Comparison of ENCODE assay signal across 13 cellular contexts in the genomic region with DNA sequence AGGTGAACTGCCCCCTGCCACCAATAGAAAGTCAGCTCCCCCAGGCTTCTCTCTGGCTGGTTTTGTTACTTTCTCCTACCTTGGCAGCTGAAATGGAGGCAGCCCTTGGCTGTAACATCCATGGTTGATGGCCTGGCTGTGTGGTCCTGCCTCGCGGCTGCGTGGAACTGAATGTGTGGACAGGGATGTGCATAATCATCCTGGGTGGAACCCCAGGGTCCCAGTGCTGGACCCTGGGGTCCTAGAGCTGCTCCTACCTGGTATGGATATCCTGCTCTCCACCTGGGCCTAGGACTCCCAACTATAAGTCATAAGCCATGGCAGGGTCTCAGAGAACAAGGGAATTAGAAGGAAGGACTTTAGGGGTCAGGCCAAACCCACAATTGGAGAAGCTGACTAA.
DNase-seq lines count a peak whose midpoint lies in the region; ATAC-seq and TF ChIP-seq lines count a peak whose summit lies in the region.
"Had no signal": no experiment of that assay in that cellular context is flagged by ENCODE, and none has a peak within 500 bp of the region (broad histone marks: within the 10 kb centered on the region; RNA-seq: fewer than 3 reads in every experiment).

No MANE protein-coding gene starts in this region.

- H3F3A ChIP-seq in GM23248 (ENCODE audit: insufficient read depth) (no peaks in the 10 kb centered on the region), neural progenitor cell (ENCODE audit: low read depth) (no peaks in the 10 kb centered on the region)

- H3K79me2 ChIP-seq in GM23248 (ENCODE audit: insufficient read depth) (no peaks in the 10 kb centered on the region), neural progenitor cell (ENCODE audit: low read depth) (no peaks in the 10 kb centered on the region)

- TF ChIP-seq CTCF in CD14-positive monocyte (IDR thresholded peaks at IDR 0.05) (no peak), neural progenitor cell (IDR thresholded peaks at IDR 0.05) (no peak), endodermal cell (conservative IDR thresholded peaks at IDR 0.05) (no peak)

- H3K27me3 ChIP-seq in GM23248 (replicated peaks; ENCODE audit: insufficient read depth) (no peaks in the 10 kb centered on the region; the same call in 1 of the 2 replicates), neural progenitor cell (no peaks in the 10 kb centered on the region), endodermal cell (ENCODE audit: control insufficient read depth, insufficient read depth, low read length, poor library complexity, severe bottlenecking) (no peaks in the 10 kb centered on the region)
- H3K27me3 ChIP-seq: cardiac muscle cell, heart right ventricle, MG63 had no signal

- ATAC-seq in T-helper 17 cell, result no peak
- no peak for ATAC-seq in activated CD4-positive, CD25-positive, alpha-beta regulatory T cell treated with anti-CD3 and anti-CD28 coated beads, Interleukin-2, amount 50 U/mL, for 24 hours
- no peak for ATAC-seq in GM21390 (IDR thresholded peaks at IDR 0.05; ENCODE audit: unreplicated experiment)

- intact Hi-C loops in CD14-positive monocyte (cut with micrococcal nuclease), result loop anchor here (2.0 to 10.0 kb wide), 5 partner anchors 459 to 809 kb away; no protein-coding TSS in a partner anchor

- H3K9ac ChIP-seq in GM23248, result no peak overlapping the region
- H3K9ac ChIP-seq in neural progenitor cell, result no peak overlapping the region
- H3K9ac ChIP-seq in endodermal cell (ENCODE audit: extremely low read depth, low read length, poor library complexity, severe bottlenecking), result no peak overlapping the region

- H3K4me1 Mint-ChIP-seq in CD14-positive monocyte (peaks cover 28% of the 10 kb centered on the region), T-helper 17 cell (peaks cover 7% of the 10 kb centered on the region), neural progenitor cell (no peaks in the 10 kb centered on the region), endodermal cell (no peaks in the 10 kb centered on the region)

- H3K4me3 ChIP-seq in GM23248 (no peak overlapping the region), neural progenitor cell (no peak overlapping the region), endodermal cell (ENCODE audit: low read length) (no peak overlapping the region)
- H3K4me3 ChIP-seq: cardiac muscle cell, heart right ventricle, MG63, SJCRH30 had no signal

- H3K4me3 Mint-ChIP-seq in CD14-positive monocyte (no peak overlapping the region), T-helper 17 cell (no peak overlapping the region), neural progenitor cell (no peak overlapping the region), endodermal cell (no peak overlapping the region)
- H3K4me3 Mint-ChIP-seq: naive thymus-derived CD8-positive, alpha-beta T cell had no signal

- H3K4me1 ChIP-seq in GM23248 (ENCODE audit: insufficient read depth), result no peaks in the 10 kb centered on the region
- no peaks in the 10 kb centered on the region for H3K4me1 ChIP-seq in neural progenitor cell
- no peaks in the 10 kb centered on the region for H3K4me1 ChIP-seq in endodermal cell (ENCODE audit: control insufficient read depth, insufficient read depth, low read length)
- H3K4me1 ChIP-seq: SJCRH30 had no signal

- no peaks in the 10 kb centered on the region for H4K20me1 ChIP-seq in GM23248 (ENCODE audit: insufficient read depth)
- H4K20me1 ChIP-seq in neural progenitor cell (ENCODE audit: low read depth), result no peaks in the 10 kb centered on the region

- in situ Hi-C loops in GM23248 (cut with MboI), result loop anchor here (10.0 kb wide), 1 partner anchor 621 kb away; no protein-coding TSS in a partner anchor

- DNase-seq in CD14-positive monocyte (ENCODE audit: low spot score) (no peak), GM23248 (no peak), T-helper 17 cell (no peak), neural progenitor cell (ENCODE audit: low spot score) (no peak), activated gamma-delta T cell (lab: John Stamatoyannopoulos, UW) (no peak), endodermal cell (no peak)

- H3K9me2 ChIP-seq in GM23248 (ENCODE audit: insufficient read depth), result no peaks in the 10 kb centered on the region

- H3K9me3 ChIP-seq in GM23248 (ENCODE audit: low read depth) (no peaks in the 10 kb centered on the region), T-helper 17 cell (ENCODE audit: control insufficient read depth, low read length, poor library complexity, severe bottlenecking) (no peaks in the 10 kb centered on the region), neural progenitor cell (ENCODE audit: low read depth) (no peaks in the 10 kb centered on the region), endodermal cell (ENCODE audit: control insufficient read depth, low read length) (peaks cover 6% of the 10 kb centered on the region)
- H3K9me3 ChIP-seq: heart right ventricle, MG63, SJCRH30 had no signal

- WGBS in GM23248 (ENCODE audit: low coverage in 1 of 2, low lambda C conversion rate in 2 of 2, missing lambda C conversion rate in 2 of 2), 2 experiments, result 100% methylated on average over 3 of the region's 3 CpGs
- WGBS in endodermal cell (ENCODE audit: insufficient coverage in 1 of 2, insufficient read length in 1 of 2), 2 experiments, result 96 to 97% methylated on average over 3 of the region's 3 CpGs

- H3K36me3 ChIP-seq in GM23248 (ENCODE audit: low read depth) (no peaks in the 10 kb centered on the region), neural progenitor cell (no peaks in the 10 kb centered on the region), endodermal cell (ENCODE audit: control insufficient read depth, insufficient read depth, low read length) (no peaks in the 10 kb centered on the region)
- H3K36me3 ChIP-seq: cardiac muscle cell, heart right ventricle, MG63, SJCRH30 had no signal

- H3K9me3 Mint-ChIP-seq in CD14-positive monocyte, result peaks cover 0 to 1% (median 0%) of the 10 kb centered on the region in 7 donors
- H3K9me3 Mint-ChIP-seq in neural progenitor cell, result peaks cover 10% of the 10 kb centered on the region
- peaks cover 15% of the 10 kb centered on the region for H3K9me3 Mint-ChIP-seq in endodermal cell
- H3K9me3 Mint-ChIP-seq: naive thymus-derived CD8-positive, alpha-beta T cell had no signal

- no peak overlapping the region for H3K27ac ChIP-seq in GM23248
- no peak overlapping the region for H3K27ac ChIP-seq in neural progenitor cell
- H3K27ac ChIP-seq in endodermal cell (ENCODE audit: low read depth, low read length), result no peak overlapping the region
- H3K27ac ChIP-seq: cardiac muscle cell, heart right ventricle, SJCRH30 had no signal

- no peaks in the 10 kb centered on the region for H3K36me3 Mint-ChIP-seq in CD14-positive monocyte
- no peaks in the 10 kb centered on the region for H3K36me3 Mint-ChIP-seq in T-helper 17 cell (ENCODE audit: low read depth)
- no peaks in the 10 kb centered on the region for H3K36me3 Mint-ChIP-seq in neural progenitor cell
- H3K36me3 Mint-ChIP-seq in endodermal cell (ENCODE audit: low read depth), result no peaks in the 10 kb centered on the region
- H3K36me3 Mint-ChIP-seq: naive thymus-derived CD8-positive, alpha-beta T cell had no signal

- H3K4me2 ChIP-seq in GM23248 (ENCODE audit: unreplicated experiment), result no peak overlapping the region
- H3K4me2 ChIP-seq in neural progenitor cell, result no peak overlapping the region

- H2AFZ ChIP-seq in GM23248, result peak overlapping the region; percentile 70
- H2AFZ ChIP-seq in neural progenitor cell (replicated peaks), result peak overlapping the region; percentile 46

- peaks cover 2 to 4% (median 3%) of the 10 kb centered on the region in 3 donors for H3K27me3 Mint-ChIP-seq in CD14-positive monocyte (ENCODE audit: low read depth in 3 of 3)
- peaks cover 5% of the 10 kb centered on the region for H3K27me3 Mint-ChIP-seq in T-helper 17 cell
- no peaks in the 10 kb centered on the region for H3K27me3 Mint-ChIP-seq in neural progenitor cell (ENCODE audit: insufficient read depth, low read depth)
- no peaks in the 10 kb centered on the region for H3K27me3 Mint-ChIP-seq in endodermal cell (ENCODE audit: insufficient read depth)
- H3K27me3 Mint-ChIP-seq: naive thymus-derived CD8-positive, alpha-beta T cell had no signal

- peak overlapping the region in 6 of 7 donors; percentile 32 to 89 (median 67) for H3K27ac Mint-ChIP-seq in CD14-positive monocyte
- peak overlapping the region; percentile 76 for H3K27ac Mint-ChIP-seq in T-helper 17 cell
- no peak overlapping the region for H3K27ac Mint-ChIP-seq in neural progenitor cell
- H3K27ac Mint-ChIP-seq in endodermal cell, result no peak overlapping the region

Comparison
In these comparisons a context has a peak if more than half of its experiments do, and no peak if none do; other contexts are left out.
1. H3K27ac Mint-ChIP-seq: peak in CD14-positive monocyte (6 of 7) and T-helper 17 cell (single experiment); none in neural progenitor cell (single experiment) and endodermal cell (single experiment).